Comparison of ENCODE assay signal across 1 cellular context in the genomic region with DNA sequence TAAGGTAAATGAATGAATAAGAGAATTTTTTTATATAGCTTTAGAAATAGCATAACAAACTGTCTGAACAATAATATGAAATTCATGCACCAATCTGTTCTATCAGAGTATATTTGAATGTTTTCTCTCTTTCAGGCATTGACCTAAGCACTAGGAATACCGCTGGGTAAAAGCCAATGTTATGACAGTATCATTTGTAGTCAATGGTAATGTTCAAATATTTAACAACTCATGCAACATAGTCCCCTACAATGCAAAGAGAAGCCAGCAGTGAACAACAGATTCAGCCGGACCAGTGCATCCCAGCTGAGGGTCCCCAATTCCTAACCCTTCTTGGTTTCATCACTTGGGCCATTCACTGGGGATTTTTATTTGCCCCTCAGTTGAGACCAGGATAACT.
TF ChIP-seq lines count a peak whose summit lies in the region.

No MANE protein-coding gene starts in this region.

TF ChIP-seq in H1, 55 proteins besides CTCF, POLR2A, EP300 and RAD21 (continued from another document):
- TF ChIP-seq, protein P1, sequence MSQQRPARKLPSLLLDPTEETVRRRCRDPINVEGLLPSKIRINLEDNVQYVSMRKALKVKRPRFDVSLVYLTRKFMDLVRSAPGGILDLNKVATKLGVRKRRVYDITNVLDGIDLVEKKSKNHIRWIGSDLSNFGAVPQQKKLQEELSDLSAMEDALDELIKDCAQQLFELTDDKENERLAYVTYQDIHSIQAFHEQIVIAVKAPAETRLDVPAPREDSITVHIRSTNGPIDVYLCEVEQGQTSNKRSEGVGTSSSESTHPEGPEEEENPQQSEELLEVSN (IDR thresholded peaks at IDR 0.05), result no peak
- TF ChIP-seq TAF7 (optimal IDR thresholded peaks at IDR 0.05; ENCODE audit: borderline replicate concordance, low read depth, low read length), result no peak
